In genomic region chr14:102580552-102581110, GRCh38 we compare ENCODE assay signal across 18 cellular contexts. TPM values are rescaled to one million over a fixed set of nuclear protein-coding genes. Genes with fewer than 3 reads are reported as not detected.
DNase-seq lines count a peak whose midpoint lies in the region; ATAC-seq and TF ChIP-seq lines count a peak whose summit lies in the region.
"Had no signal": no experiment of that assay in that cellular context is flagged by ENCODE, and none has a peak within 500 bp of the region (broad histone marks: within the 10 kb centered on the region; RNA-seq: fewer than 3 reads in every experiment).

No MANE protein-coding gene starts in this region.

- intact Hi-C loops in transverse colon (cut with DNase I; ENCODE audit: low total_unique reads) = no loop called here

- peaks cover 16% of the 10 kb centered on the region for H3K4me1 ChIP-seq in adipocyte (ENCODE audit: control insufficient read depth, insufficient read depth, low read length)
- H3K4me1 ChIP-seq in trophoblast cell (ENCODE audit: control insufficient read depth in 1 of 2, insufficient read depth in 2 of 2, low read length in 2 of 2) = peaks cover 39 to 54% of the 10 kb centered on the region in 2 experiments
- peaks cover 0 to 4% (median 0%) of the 10 kb centered on the region in 4 donors for H3K4me1 ChIP-seq in transverse colon

- peak overlapping the region; percentile 70 for H3K27ac ChIP-seq in trophoblast cell (ENCODE audit: low read depth, low read length)
- peak overlapping the region in 1 of 4 donors; percentile 60 for H3K27ac ChIP-seq in transverse colon

- peaks cover 55% of the 10 kb centered on the region for H3K79me1 ChIP-seq in trophoblast cell (ENCODE audit: low read length)

- peak overlapping the region; percentile 48 for H3K18ac ChIP-seq in trophoblast cell (ENCODE audit: low read length)

- H2AFZ ChIP-seq in trophoblast cell (ENCODE audit: insufficient read depth, low read length, poor library complexity) = no peak overlapping the region

- no peak overlapping the region for H4K12ac ChIP-seq in trophoblast cell (ENCODE audit: low read depth, low read length)

- peak overlapping the region; percentile 27 for H3K9ac ChIP-seq in adipocyte (ENCODE audit: low read length)
- H3K9ac ChIP-seq in trophoblast cell (ENCODE audit: low read length) = no peak overlapping the region

- H3K4me1 Mint-ChIP-seq in HFFc6 (ENCODE audit: low read depth) (peaks cover 26% of the 10 kb centered on the region), progenitor cell of endocrine pancreas (ENCODE audit: low read depth) (peaks cover 9% of the 10 kb centered on the region)

- no peak for TF ChIP-seq EP300 in transverse colon (IDR thresholded peaks at IDR 0.05; ENCODE audit: low read depth)

- ATAC-seq in GM21381 (IDR thresholded peaks at IDR 0.05; ENCODE audit: unreplicated experiment) = no peak
- ATAC-seq: effector memory CD8-positive, alpha-beta T cell had no signal

- H3K9me3 Mint-ChIP-seq in HFFc6 (no peaks in the 10 kb centered on the region), progenitor cell of endocrine pancreas (ENCODE audit: low read depth) (no peaks in the 10 kb centered on the region)
- H3K9me3 Mint-ChIP-seq: effector memory CD8-positive, alpha-beta T cell; H9 had no signal

- in situ Hi-C loops in KBM-7 (cut with MboI; ENCODE audit: low pct_unique_long_range_greater_than_20kb, low sequenced_read_pairs) = no loop called here
- in situ Hi-C loops in transverse colon (cut with MboI; ENCODE audit: low pct_ligation_motif_present in 1 of 4, low pct_unique_long_range_greater_than_20kb in 1 of 4, low sequenced_read_pairs in 3 of 4) = no loop called here

- H3K23ac ChIP-seq in trophoblast cell (ENCODE audit: low read length) = no peak overlapping the region

- no CpG with 5 or more reads among the region's 10 CpGs for WGBS in trophoblast cell (ENCODE audit: extremely low coverage, insufficient coverage, insufficient read length)
- WGBS in transverse colon (ENCODE audit: low coverage in 1 of 2), 2 donors = 90 to 91% methylated on average over 7 to 10 of the region's 10 CpGs

- peak overlapping the region; percentile 72 for H4K8ac ChIP-seq in trophoblast cell (ENCODE audit: low read depth, low read length)

- peak overlapping the region; percentile 37; the same call in 1 of the 2 replicates for H3K4me3 ChIP-seq in AG10803 (ENCODE audit: low read length)
- peak overlapping the region; percentile 9 for H3K4me3 ChIP-seq in adipocyte (ENCODE audit: low read length)
- H3K4me3 ChIP-seq in trophoblast cell (ENCODE audit: low read depth, low read length) = no peak overlapping the region
- H3K4me3 ChIP-seq in transverse colon = no peak overlapping the region

- peak overlapping the region; percentile 75 for H4K91ac ChIP-seq in trophoblast cell (ENCODE audit: low read depth, low read length)

- H3K27me3 Mint-ChIP-seq in HFFc6 (ENCODE audit: insufficient read depth) (peaks cover 3% of the 10 kb centered on the region), progenitor cell of endocrine pancreas (no peaks in the 10 kb centered on the region)

- peaks cover 9% of the 10 kb centered on the region for H3K79me2 ChIP-seq in trophoblast cell (ENCODE audit: control insufficient read depth, insufficient read depth, low read length, poor library complexity)

- H3K36me3 ChIP-seq in adipocyte (ENCODE audit: control insufficient read depth, insufficient read depth, low read length, severe bottlenecking) (no peaks in the 10 kb centered on the region), trophoblast cell (ENCODE audit: control insufficient read depth in 1 of 2, insufficient read depth in 2 of 2, low read length in 2 of 2) (no peaks in the 10 kb centered on the region), transverse colon (no peaks in the 10 kb centered on the region)

- no peaks in the 10 kb centered on the region for H3K27me3 ChIP-seq in adipocyte (replicated peaks; ENCODE audit: control insufficient read depth, insufficient read depth, low read length)
- no peaks in the 10 kb centered on the region for H3K27me3 ChIP-seq in trophoblast cell (ENCODE audit: insufficient read depth, low read length)
- H3K27me3 ChIP-seq in transverse colon = no peaks in the 10 kb centered on the region

- DNase-seq in AG10803 (ENCODE audit: low read depth) (no peak), HFFc6 (peak; percentile 47), adipocyte (ENCODE audit: low read depth) (no peak), trophoblast cell (peak; percentile 73 to 78), KBM-7 (no peak), transverse colon (no peak), progenitor cell of endocrine pancreas (ENCODE audit: low spot score, unreplicated experiment) (no peak)
- DNase-seq: activated CD4-positive, alpha-beta T cell treated with anti-CD3 and anti-CD28 coated beads for 4 hours; activated gamma-delta T cell treated with Interleukin-2 at 50 U/mL for 16 hours; effector memory CD8-positive, alpha-beta T cell; H9; left cardiac atrium; midbrain; NCI-H2029; NCI-H510A treated with DMSO at 0.1 percent for 48 hours; T1000 had no signal

- peak overlapping the region; percentile 51 for H2AK5ac ChIP-seq in trophoblast cell (ENCODE audit: low read length)

- no peak for TF ChIP-seq POLR2A in transverse colon (IDR thresholded peaks at IDR 0.05)

- no peaks in the 10 kb centered on the region for H3K36me3 Mint-ChIP-seq in HFFc6 (ENCODE audit: low read depth)
- no peaks in the 10 kb centered on the region for H3K36me3 Mint-ChIP-seq in progenitor cell of endocrine pancreas (ENCODE audit: insufficient read depth)
- H3K36me3 Mint-ChIP-seq: CD14-positive monocyte had no signal

- no peak overlapping the region for H3K4me2 ChIP-seq in trophoblast cell (ENCODE audit: low read length)

- no peak for TF ChIP-seq CTCF in AG10803 (conservative IDR thresholded peaks at IDR 0.05; ENCODE audit: low read length)
- TF ChIP-seq CTCF in HFFc6 (IDR thresholded peaks at IDR 0.05) = peak; percentile 7; the same call in 1 of the 2 replicates
- no peak for TF ChIP-seq CTCF in transverse colon (IDR thresholded peaks at IDR 0.05)
- no peak for TF ChIP-seq CTCF in progenitor cell of endocrine pancreas (IDR thresholded peaks at IDR 0.05; ENCODE audit: unreplicated experiment)

- peak overlapping the region; percentile 80 for H2BK12ac ChIP-seq in trophoblast cell (ENCODE audit: low read length)

- H3K4ac ChIP-seq in trophoblast cell (ENCODE audit: low read depth, low read length) = peak overlapping the region; percentile 16

- H3K9me3 ChIP-seq in adipocyte (ENCODE audit: control insufficient read depth, low read length) = no peaks in the 10 kb centered on the region
- no peaks in the 10 kb centered on the region for H3K9me3 ChIP-seq in trophoblast cell (ENCODE audit: insufficient read depth, low read depth, low read length)
- no peaks in the 10 kb centered on the region for H3K9me3 ChIP-seq in transverse colon

- peak overlapping the region; percentile 96 for H3K27ac Mint-ChIP-seq in HFFc6
- no peak overlapping the region for H3K27ac Mint-ChIP-seq in progenitor cell of endocrine pancreas
- H3K27ac Mint-ChIP-seq: effector memory CD8-positive, alpha-beta T cell; H9 had no signal

- H2BK120ac ChIP-seq in trophoblast cell (ENCODE audit: insufficient read depth, low read length, poor library complexity) = peak overlapping the region; percentile 45

- peak overlapping the region; percentile 72 for H3K14ac ChIP-seq in trophoblast cell (ENCODE audit: low read length)

- peak overlapping the region; percentile 34 for H2BK5ac ChIP-seq in trophoblast cell (ENCODE audit: low read depth, low read length, poor library complexity)

- H3K4me3 Mint-ChIP-seq in HFFc6 (peak overlapping the region; percentile 83), progenitor cell of endocrine pancreas (ENCODE audit: low read depth) (no peak overlapping the region)
- H3K4me3 Mint-ChIP-seq: CD14-positive monocyte; effector memory CD8-positive, alpha-beta T cell; H9 had no signal

RNA-seq across cellular contexts. Expression of gene RCOR1, which starts 11.8 kb away (rescaled TPM):
- 10 to 100 TPM; 24.5 to 27.6 (median 25.1) TPM for total RNA-seq in HFFc6 (2021; fragmentation: NEBNext Ultra II Directional; extraction: Animal tissue kit (Norgen Biotek cat#: 25700))
- 39.7 and 41.7 TPM in 2 replicates for polyA plus RNA-seq in trophoblast cell (2013)
- 10 to 100 TPM; 15.7 to 31.0 (median 25.8) TPM for total RNA-seq in transverse colon
- 36.4 and 41.9 TPM in 2 replicates for total RNA-seq in progenitor cell of endocrine pancreas

Comparison
In these comparisons a context has a peak if more than half of its experiments do, and no peak if none do; other contexts are left out.
1. DNase-seq: peak in HFFc6 (single experiment) and trophoblast cell (2 of 2); none in AG10803 (single experiment), adipocyte (single experiment), KBM-7 (single experiment), transverse colon (single experiment) and progenitor cell of endocrine pancreas (single experiment).
2. H3K4me3 ChIP-seq: peak in AG10803 (single experiment) and adipocyte (single experiment); none in trophoblast cell (single experiment) and transverse colon (0 of 4).